ENCODE assay signal across 8 cellular contexts in genomic region chr1:39391741-39392679, GRCh38.
A peak's percentile ranks its signal among the peaks of the same experiment; 100 is the strongest.
DNase-seq lines count a peak whose midpoint lies in the region; ATAC-seq and TF ChIP-seq lines count a peak whose summit lies in the region.

No MANE protein-coding gene starts in this region.

- H3K4me3 Mint-ChIP-seq in WTC11 (peak overlapping the region; percentile 23), progenitor cell of endocrine pancreas (ENCODE audit: low read depth) (no peak overlapping the region)

- DNase-seq in NCI-H2227 (lab: John Stamatoyannopoulos, UW; ENCODE audit: unreplicated experiment) (peak; percentile 9), NCI-H2227 treated with DMSO at 0.1 percent for 48 hours (lab: John Stamatoyannopoulos, UW) (no peak), WTC11 (ENCODE audit: low spot score) (no peak), glomerular visceral epithelial cell (ENCODE audit: extremely low spot score) (peak; percentile 92), progenitor cell of endocrine pancreas (ENCODE audit: low spot score, unreplicated experiment) (no peak), HuH-7 (ENCODE audit: low spot score) (no peak), D341Med (ENCODE audit: low spot score) (no peak), SHP77 treated with DMSO at 0.1 percent for 48 hours (lab: John Stamatoyannopoulos, UW) (no peak)

- ATAC-seq in WTC11: peak; percentile 60

- POLR2A ChIA-PET in WTC11 (lab: Charles Lee): interaction anchor here (1.5 kb wide), 1 partner anchor 19 kb away, joined by 3 read pairs; no protein-coding TSS in a partner anchor

- H3K9me3 Mint-ChIP-seq in WTC11 (no peaks in the 10 kb centered on the region), progenitor cell of endocrine pancreas (ENCODE audit: low read depth) (no peaks in the 10 kb centered on the region)

- H3K27ac Mint-ChIP-seq in WTC11 (peak overlapping the region; percentile 92), progenitor cell of endocrine pancreas (peak overlapping the region; percentile 12)

- TF ChIP-seq CTCF in WTC11 (IDR thresholded peaks at IDR 0.05): no peak
- no peak for TF ChIP-seq CTCF in progenitor cell of endocrine pancreas (IDR thresholded peaks at IDR 0.05; ENCODE audit: unreplicated experiment)

- H3K27me3 Mint-ChIP-seq in WTC11 (ENCODE audit: low read depth) (no peaks in the 10 kb centered on the region), progenitor cell of endocrine pancreas (no peaks in the 10 kb centered on the region)

- CTCF ChIA-PET in WTC11 (lab: Charles Lee): interaction anchor here (1.6 to 3.3 kb wide), 3 partner anchors 14 to 147 kb away, joined by 6 to 27 read pairs (median 11); no protein-coding TSS in a partner anchor

- H3K36me3 Mint-ChIP-seq in WTC11: peaks cover 30% of the 10 kb centered on the region
- H3K36me3 Mint-ChIP-seq in progenitor cell of endocrine pancreas (ENCODE audit: insufficient read depth): peaks cover 17% of the 10 kb centered on the region

- H3K4me1 Mint-ChIP-seq in WTC11 (peaks cover 52% of the 10 kb centered on the region), progenitor cell of endocrine pancreas (ENCODE audit: low read depth) (peaks cover 54% of the 10 kb centered on the region)

TF ChIP-seq in WTC11, 78 proteins besides CTCF, POLR2A, EP300 and RAD21:
- TF ChIP-seq ZNF138 (CRISPR knock-in tag; conservative IDR thresholded peaks at IDR 0.05) (no peak), TCF7 (CRISPR knock-in tag; IDR thresholded peaks at IDR 0.05; ENCODE audit: low read depth) (no peak), ZNF317 (CRISPR knock-in tag; IDR thresholded peaks at IDR 0.05; ENCODE audit: borderline replicate concordance, low read depth) (no peak)
TF ChIP-seq in WTC11: peak in this region for 0.

Comparison
In these comparisons a context has a peak if more than half of its experiments do, and no peak if none do; other contexts are left out.
1. DNase-seq: peak in NCI-H2227 (single experiment) and glomerular visceral epithelial cell (single experiment); none in NCI-H2227 treated with DMSO at 0.1 percent for 48 hours (single experiment), WTC11 (single experiment), progenitor cell of endocrine pancreas (single experiment), HuH-7 (single experiment), D341Med (single experiment) and SHP77 treated with DMSO at 0.1 percent for 48 hours (single experiment).